In the genomic region with DNA sequence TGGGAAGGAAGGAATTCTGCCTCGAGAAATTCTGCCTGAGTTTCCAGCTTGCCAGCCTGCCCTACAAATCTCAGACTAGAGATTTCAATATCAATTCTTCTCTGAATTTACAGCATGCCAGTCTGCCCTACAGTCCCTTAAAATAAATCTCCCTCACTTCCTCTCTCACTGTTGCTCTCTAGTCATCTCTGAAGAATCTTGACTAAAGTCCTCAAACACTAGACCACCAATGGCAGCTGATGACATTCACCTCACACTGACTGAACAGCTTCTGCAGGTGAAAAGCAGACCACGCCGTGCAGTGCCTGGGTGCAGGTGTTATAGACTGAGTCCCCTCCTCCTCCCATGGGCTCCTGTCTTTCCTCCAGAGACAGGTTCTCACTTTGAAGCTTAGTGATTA, we compare ENCODE assay signal across 1 cellular context.
TF ChIP-seq lines count a peak whose summit lies in the region.

No MANE protein-coding gene starts in this region.

TF ChIP-seq in IMR-90, 13 proteins besides CTCF, POLR2A, EP300 and RAD21 (continued from another document):
- no peak for TF ChIP-seq RFX5 (IDR thresholded peaks at IDR 0.05; ENCODE audit: low read depth, low read length)
